Comparison of ENCODE assay signal across 1 cellular context in the genomic region with DNA sequence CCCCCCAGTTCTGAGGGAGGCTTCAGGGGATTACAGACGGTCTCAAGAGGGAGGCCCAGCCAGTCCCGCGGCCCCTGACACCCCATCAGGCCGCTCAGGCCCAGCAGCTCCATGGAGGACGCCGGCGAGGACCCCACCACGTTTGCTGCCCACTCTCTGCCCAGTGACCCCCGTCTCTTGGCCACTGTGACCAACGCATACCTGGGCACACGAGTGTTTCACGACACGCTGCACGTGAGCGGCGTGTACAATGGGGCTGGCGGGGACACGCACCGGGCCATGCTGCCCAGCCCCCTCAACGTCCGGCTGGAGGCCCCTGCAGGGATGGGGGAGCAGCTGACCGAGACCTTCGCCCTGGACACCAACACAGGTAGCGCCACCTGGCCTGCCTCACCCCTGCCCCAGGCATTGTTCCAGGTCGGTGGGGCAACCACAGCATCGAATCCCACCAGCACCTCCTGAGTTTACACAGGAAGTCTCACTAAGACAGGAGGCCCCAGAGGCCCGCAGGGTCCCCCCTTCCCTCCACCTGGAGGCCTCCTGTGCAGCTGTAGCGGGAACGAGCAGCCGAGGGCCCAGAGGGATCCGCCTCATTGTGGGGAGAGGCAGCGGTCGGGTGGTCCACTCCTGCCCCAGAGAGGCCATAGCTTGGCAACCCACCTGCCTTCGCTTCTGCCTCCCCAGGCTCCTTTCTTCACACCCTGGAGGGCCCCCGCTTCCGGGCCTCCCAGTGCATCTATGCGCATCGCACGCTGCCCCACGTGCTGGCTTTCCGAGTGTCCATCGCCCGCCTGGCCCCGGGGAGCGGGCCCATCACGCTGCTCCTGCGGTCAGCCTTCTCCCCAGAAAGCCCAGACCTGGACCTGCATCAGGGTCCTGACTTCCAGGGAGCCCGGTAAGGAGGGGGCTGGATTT.
TF ChIP-seq lines count a peak whose summit lies in the region.

No MANE protein-coding gene starts in this region.

TF ChIP-seq in IMR-90, 13 proteins besides CTCF, POLR2A, EP300 and RAD21:
- no peak for TF ChIP-seq BHLHE40 (IDR thresholded peaks at IDR 0.05; ENCODE audit: low read depth, low read length)
- TF ChIP-seq CHD1 (IDR thresholded peaks at IDR 0.05; ENCODE audit: low read depth, low read length), result no peak
- no peak for TF ChIP-seq CEBPB (IDR thresholded peaks at IDR 0.05; ENCODE audit: low read depth, low read length)
- TF ChIP-seq FOS (IDR thresholded peaks at IDR 0.05; ENCODE audit: low read depth, low read length), result no peak
- no peak for TF ChIP-seq SMC3 (IDR thresholded peaks at IDR 0.05; ENCODE audit: low read depth, low read length)
- no peak for TF ChIP-seq MAFK (IDR thresholded peaks at IDR 0.05; ENCODE audit: low read depth, low read length)
- no peak for TF ChIP-seq RFX5 (IDR thresholded peaks at IDR 0.05; ENCODE audit: low read depth, low read length)
- no peak for TF ChIP-seq NFE2L2 (IDR thresholded peaks at IDR 0.05; ENCODE audit: low read depth, low read length)
- TF ChIP-seq MAZ (IDR thresholded peaks at IDR 0.05; ENCODE audit: borderline replicate concordance, low read depth, low read length), result no peak
- TF ChIP-seq, protein P1, sequence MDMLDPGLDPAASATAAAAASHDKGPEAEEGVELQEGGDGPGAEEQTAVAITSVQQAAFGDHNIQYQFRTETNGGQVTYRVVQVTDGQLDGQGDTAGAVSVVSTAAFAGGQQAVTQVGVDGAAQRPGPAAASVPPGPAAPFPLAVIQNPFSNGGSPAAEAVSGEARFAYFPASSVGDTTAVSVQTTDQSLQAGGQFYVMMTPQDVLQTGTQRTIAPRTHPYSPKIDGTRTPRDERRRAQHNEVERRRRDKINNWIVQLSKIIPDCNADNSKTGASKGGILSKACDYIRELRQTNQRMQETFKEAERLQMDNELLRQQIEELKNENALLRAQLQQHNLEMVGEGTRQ (IDR thresholded peaks at IDR 0.05; ENCODE audit: low read depth, low read length), result no peak
- TF ChIP-seq ELK1 (IDR thresholded peaks at IDR 0.05; ENCODE audit: borderline replicate concordance, low read depth, low read length), result no peak
- TF ChIP-seq RCOR1 (IDR thresholded peaks at IDR 0.05; ENCODE audit: insufficient replicate concordance, low read length), result no peak
- TF ChIP-seq MXI1 (IDR thresholded peaks at IDR 0.05; ENCODE audit: borderline replicate concordance, low read depth, low read length), result no peak
